In genomic region chr10:132250456-132251223, GRCh38 we compare ENCODE assay signal across 10 cellular contexts.
"Had no signal": no experiment of that assay in that cellular context is flagged by ENCODE, and none has a peak within 500 bp of the region (broad histone marks: within the 10 kb centered on the region; RNA-seq: fewer than 3 reads in every experiment).

No MANE protein-coding gene starts in this region.

- H3K9me3 Mint-ChIP-seq: H9, HFFc6 had no signal

- H3K9ac ChIP-seq: GM23248 had no signal

- FAIRE-seq: H54, K562 had no signal

- H3K4me3 Mint-ChIP-seq: H9, HFFc6 had no signal

- DNase-seq: GM23248, GOT3, H9, HCEC 1CT, HFFc6, IMR-90, KG1 had no signal

- H3K27ac ChIP-seq: GM23248, HL-60 had no signal

- H3K4me3 ChIP-seq: GM23248, K562 had no signal

- H2AFZ ChIP-seq: GM23248 had no signal

- ATAC-seq: K562 had no signal

- H3K27ac Mint-ChIP-seq: HFFc6 had no signal
